1 cellular context compared by ENCODE assay signal in the genomic region with DNA sequence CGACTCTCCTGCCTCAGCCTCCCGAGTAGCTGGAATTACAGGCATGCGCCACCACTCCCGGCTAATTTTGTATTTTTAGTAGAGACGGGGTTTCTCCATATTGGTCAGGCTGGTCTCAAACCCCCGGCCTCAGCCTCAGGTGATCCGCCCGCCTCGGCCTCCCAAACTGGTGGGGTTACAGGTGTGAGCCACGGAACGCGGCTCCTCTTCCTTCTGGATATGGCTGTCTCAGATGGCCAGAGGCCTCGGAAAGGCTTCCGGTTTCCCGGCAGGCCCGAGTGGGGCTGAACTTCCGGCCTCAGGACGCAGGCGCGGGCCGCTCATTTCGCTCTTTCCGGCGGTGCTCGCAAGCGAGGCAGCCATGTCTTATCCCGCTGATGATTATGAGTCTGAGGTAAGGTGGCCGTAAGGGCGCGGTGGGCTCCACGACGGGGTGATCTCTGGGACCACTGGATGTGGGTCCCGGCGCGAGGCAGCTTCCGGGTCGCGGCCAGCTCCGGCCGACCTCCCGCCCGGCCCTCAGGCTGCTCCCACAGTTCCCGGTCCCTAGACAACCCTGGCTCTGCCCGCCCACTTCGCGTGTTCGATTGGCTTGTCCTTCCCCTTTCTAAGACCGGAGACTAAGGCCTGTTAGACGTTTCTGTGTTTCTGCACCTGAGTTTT.
TF ChIP-seq lines count a peak whose summit lies in the region.

A gene (plus strand): TSS at position 331 of the 663 bp plus-strand sequence. CDS start 31 bp downstream, at position 362.

TF ChIP-seq in SK-N-SH treated with all-trans-retinoic acid at 6 μM for 48 hours, 23 proteins besides CTCF, POLR2A, EP300 and RAD21 (continued from another document):
- TF ChIP-seq, protein P1, sequence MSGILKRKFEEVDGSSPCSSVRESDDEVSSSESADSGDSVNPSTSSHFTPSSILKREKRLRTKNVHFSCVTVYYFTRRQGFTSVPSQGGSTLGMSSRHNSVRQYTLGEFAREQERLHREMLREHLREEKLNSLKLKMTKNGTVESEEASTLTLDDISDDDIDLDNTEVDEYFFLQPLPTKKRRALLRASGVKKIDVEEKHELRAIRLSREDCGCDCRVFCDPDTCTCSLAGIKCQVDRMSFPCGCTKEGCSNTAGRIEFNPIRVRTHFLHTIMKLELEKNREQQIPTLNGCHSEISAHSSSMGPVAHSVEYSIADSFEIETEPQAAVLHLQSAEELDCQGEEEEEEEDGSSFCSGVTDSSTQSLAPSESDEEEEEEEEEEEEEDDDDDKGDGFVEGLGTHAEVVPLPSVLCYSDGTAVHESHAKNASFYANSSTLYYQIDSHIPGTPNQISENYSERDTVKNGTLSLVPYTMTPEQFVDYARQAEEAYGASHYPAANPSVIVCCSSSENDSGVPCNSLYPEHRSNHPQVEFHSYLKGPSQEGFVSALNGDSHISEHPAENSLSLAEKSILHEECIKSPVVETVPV (CRISPR knock-in tag; IDR thresholded peaks at IDR 0.05) = no peak
- TF ChIP-seq CSDC2 (CRISPR knock-in tag; IDR thresholded peaks at IDR 0.05) = no peak
- TF ChIP-seq, protein P2, sequence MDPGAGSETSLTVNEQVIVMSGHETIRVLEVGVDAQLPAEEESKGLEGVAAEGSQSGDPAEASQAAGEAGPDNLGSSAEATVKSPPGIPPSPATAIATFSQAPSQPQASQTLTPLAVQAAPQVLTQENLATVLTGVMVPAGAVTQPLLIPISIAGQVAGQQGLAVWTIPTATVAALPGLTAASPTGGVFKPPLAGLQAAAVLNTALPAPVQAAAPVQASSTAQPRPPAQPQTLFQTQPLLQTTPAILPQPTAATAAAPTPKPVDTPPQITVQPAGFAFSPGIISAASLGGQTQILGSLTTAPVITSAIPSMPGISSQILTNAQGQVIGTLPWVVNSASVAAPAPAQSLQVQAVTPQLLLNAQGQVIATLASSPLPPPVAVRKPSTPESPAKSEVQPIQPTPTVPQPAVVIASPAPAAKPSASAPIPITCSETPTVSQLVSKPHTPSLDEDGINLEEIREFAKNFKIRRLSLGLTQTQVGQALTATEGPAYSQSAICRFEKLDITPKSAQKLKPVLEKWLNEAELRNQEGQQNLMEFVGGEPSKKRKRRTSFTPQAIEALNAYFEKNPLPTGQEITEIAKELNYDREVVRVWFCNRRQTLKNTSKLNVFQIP (CRISPR knock-in tag; IDR thresholded peaks at IDR 0.05; ENCODE audit: borderline replicate concordance, low read depth) = no peak
- no peak for TF ChIP-seq BACH2 (CRISPR knock-in tag; IDR thresholded peaks at IDR 0.05; ENCODE audit: borderline replicate concordance)
- TF ChIP-seq TOX (CRISPR knock-in tag; IDR thresholded peaks at IDR 0.05; ENCODE audit: borderline replicate concordance) = no peak
- TF ChIP-seq ZNF565 (CRISPR knock-in tag; conservative IDR thresholded peaks at IDR 0.05; ENCODE audit: low read depth) = no peak
- TF ChIP-seq, protein P3, sequence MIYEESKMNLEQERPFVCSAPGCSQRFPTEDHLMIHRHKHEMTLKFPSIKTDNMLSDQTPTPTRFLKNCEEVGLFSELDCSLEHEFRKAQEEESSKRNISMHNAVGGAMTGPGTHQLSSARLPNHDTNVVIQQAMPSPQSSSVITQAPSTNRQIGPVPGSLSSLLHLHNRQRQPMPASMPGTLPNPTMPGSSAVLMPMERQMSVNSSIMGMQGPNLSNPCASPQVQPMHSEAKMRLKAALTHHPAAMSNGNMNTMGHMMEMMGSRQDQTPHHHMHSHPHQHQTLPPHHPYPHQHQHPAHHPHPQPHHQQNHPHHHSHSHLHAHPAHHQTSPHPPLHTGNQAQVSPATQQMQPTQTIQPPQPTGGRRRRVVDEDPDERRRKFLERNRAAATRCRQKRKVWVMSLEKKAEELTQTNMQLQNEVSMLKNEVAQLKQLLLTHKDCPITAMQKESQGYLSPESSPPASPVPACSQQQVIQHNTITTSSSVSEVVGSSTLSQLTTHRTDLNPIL (CRISPR knock-in tag; IDR thresholded peaks at IDR 0.05; ENCODE audit: low read depth) = no peak
- no peak for TF ChIP-seq ZC3H10 (CRISPR knock-in tag; IDR thresholded peaks at IDR 0.05)
- TF ChIP-seq SNAI2 (CRISPR knock-in tag; IDR thresholded peaks at IDR 0.05) = no peak
